ENCODE assay signal across 1 cellular context in the genomic region with DNA sequence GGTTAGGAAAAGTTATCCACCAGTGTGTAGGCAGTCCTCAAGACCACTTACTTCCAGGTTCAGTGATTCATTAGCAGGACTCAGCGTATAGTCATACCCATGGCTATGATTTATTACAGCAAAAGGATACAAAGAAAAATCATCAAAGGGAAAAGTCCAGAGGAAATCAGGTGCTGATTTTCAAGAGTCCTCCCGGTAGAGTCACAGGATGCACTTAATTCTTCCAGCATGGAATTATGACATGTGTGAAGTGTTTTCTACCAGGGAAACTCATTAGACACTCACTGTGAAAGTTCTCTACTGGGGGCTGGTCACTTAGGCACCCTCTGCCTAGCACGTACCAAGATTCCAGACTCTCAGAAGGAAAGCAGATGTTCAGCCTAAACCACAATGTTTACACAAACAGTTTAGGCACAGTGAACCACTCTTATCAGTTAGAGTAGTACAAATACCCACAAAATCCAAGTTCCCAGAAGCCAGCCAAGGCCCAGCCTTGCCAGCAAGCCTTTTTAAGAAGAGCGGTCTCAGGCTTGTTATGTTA.
TF ChIP-seq lines count a peak whose summit lies in the region.

No MANE protein-coding gene starts in this region.

TF ChIP-seq in K562, 482 proteins besides CTCF, POLR2A, EP300 and RAD21 (continued from another document):
- TF ChIP-seq, protein P1, sequence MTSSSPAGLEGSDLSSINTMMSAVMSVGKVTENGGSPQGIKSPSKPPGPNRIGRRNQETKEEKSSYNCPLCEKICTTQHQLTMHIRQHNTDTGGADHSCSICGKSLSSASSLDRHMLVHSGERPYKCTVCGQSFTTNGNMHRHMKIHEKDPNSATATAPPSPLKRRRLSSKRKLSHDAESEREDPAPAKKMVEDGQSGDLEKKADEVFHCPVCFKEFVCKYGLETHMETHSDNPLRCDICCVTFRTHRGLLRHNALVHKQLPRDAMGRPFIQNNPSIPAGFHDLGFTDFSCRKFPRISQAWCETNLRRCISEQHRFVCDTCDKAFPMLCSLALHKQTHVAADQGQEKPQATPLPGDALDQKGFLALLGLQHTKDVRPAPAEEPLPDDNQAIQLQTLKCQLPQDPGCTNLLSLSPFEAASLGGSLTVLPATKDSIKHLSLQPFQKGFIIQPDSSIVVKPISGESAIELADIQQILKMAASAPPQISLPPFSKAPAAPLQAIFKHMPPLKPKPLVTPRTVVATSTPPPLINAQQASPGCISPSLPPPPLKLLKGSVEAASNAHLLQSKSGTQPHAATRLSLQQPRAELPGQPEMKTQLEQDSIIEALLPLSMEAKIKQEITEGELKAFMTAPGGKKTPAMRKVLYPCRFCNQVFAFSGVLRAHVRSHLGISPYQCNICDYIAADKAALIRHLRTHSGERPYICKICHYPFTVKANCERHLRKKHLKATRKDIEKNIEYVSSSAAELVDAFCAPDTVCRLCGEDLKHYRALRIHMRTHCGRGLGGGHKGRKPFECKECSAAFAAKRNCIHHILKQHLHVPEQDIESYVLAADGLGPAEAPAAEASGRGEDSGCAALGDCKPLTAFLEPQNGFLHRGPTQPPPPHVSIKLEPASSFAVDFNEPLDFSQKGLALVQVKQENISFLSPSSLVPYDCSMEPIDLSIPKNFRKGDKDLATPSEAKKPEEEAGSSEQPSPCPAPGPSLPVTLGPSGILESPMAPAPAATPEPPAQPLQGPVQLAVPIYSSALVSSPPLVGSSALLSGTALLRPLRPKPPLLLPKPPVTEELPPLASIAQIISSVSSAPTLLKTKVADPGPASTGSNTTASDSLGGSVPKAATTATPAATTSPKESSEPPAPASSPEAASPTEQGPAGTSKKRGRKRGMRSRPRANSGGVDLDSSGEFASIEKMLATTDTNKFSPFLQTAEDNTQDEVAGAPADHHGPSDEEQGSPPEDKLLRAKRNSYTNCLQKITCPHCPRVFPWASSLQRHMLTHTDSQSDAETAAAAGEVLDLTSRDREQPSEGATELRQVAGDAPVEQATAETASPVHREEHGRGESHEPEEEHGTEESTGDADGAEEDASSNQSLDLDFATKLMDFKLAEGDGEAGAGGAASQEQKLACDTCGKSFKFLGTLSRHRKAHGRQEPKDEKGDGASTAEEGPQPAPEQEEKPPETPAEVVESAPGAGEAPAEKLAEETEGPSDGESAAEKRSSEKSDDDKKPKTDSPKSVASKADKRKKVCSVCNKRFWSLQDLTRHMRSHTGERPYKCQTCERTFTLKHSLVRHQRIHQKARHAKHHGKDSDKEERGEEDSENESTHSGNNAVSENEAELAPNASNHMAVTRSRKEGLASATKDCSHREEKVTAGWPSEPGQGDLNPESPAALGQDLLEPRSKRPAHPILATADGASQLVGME (CRISPR knock-in tag; IDR thresholded peaks at IDR 0.05), result no peak
- TF ChIP-seq ID3 (CRISPR knock-in tag; IDR thresholded peaks at IDR 0.05), result no peak
- TF ChIP-seq ID3 (tag; IDR thresholded peaks at IDR 0.05), result no peak
- TF ChIP-seq, protein P2, sequence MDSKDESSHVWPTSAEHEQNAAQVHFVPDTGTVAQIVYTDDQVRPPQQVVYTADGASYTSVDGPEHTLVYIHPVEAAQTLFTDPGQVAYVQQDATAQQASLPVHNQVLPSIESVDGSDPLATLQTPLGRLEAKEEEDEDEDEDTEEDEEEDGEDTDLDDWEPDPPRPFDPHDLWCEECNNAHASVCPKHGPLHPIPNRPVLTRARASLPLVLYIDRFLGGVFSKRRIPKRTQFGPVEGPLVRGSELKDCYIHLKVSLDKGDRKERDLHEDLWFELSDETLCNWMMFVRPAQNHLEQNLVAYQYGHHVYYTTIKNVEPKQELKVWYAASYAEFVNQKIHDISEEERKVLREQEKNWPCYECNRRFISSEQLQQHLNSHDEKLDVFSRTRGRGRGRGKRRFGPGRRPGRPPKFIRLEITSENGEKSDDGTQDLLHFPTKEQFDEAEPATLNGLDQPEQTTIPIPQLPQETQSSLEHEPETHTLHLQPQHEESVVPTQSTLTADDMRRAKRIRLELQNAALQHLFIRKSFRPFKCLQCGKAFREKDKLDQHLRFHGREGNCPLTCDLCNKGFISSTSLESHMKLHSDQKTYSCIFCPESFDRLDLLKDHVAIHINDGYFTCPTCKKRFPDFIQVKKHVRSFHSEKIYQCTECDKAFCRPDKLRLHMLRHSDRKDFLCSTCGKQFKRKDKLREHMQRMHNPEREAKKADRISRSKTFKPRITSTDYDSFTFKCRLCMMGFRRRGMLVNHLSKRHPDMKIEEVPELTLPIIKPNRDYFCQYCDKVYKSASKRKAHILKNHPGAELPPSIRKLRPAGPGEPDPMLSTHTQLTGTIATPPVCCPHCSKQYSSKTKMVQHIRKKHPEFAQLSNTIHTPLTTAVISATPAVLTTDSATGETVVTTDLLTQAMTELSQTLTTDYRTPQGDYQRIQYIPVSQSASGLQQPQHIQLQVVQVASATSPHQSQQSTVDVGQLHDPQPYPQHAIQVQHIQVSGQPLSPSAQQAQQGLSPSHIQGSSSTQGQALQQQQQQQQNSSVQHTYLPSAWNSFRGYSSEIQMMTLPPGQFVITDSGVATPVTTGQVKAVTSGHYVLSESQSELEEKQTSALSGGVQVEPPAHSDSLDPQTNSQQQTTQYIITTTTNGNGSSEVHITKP (IDR thresholded peaks at IDR 0.05; ENCODE audit: partially characterized antibody), result peak; percentile 27
- no peak for TF ChIP-seq PBX2 (CRISPR knock-in tag; IDR thresholded peaks at IDR 0.05; ENCODE audit: low read depth)
- TF ChIP-seq PBX2 (tag; conservative IDR thresholded peaks at IDR 0.05; ENCODE audit: low read depth), result 0 out of 2 replicates have a peak, but pooled peaks have one; percentile 25
- no peak for TF ChIP-seq ZNF766 (CRISPR knock-in tag; conservative IDR thresholded peaks at IDR 0.05)
